Comparison of ENCODE assay signal across 9 cellular contexts in genomic region chr22:23386245-23386631, GRCh38.
A peak's percentile ranks its signal among the peaks of the same experiment; 100 is the strongest.
DNase-seq lines count a peak whose midpoint lies in the region; ATAC-seq and TF ChIP-seq lines count a peak whose summit lies in the region.
"Had no signal": no experiment of that assay in that cellular context is flagged by ENCODE, and none has a peak within 500 bp of the region (broad histone marks: within the 10 kb centered on the region; RNA-seq: fewer than 3 reads in every experiment).

No MANE protein-coding gene starts in this region.

- intact Hi-C loops in Right ventricle myocardium superior (cut with DNase I) = loop anchor here (10.0 kb wide), 2 partner anchors 211 to 431 kb away; no protein-coding TSS in a partner anchor
- intact Hi-C loops in left ventricle myocardium inferior (cut with micrococcal nuclease) = no loop called here
- intact Hi-C loops in activated CD8-positive, alpha-beta T cell treated with anti-CD3 and anti-CD28 coated beads for 36 hours (cut with micrococcal nuclease) = loop anchor here (5.0 kb wide), 1 partner anchor 429 kb away; no protein-coding TSS in a partner anchor

- CTCF ChIA-PET in activated CD8-positive, alpha-beta T cell treated with anti-CD3 and anti-CD28 coated beads for 36 hours (lab: Charles Lee) = interaction anchor here (0.7 to 1.8 kb wide), 23 partner anchors 10 to 427 kb away, joined by 3 to 33 read pairs (median 7); no protein-coding TSS in a partner anchor

- H3K27me3 ChIP-seq in left ventricle myocardium inferior (ENCODE audit: low read depth) = peaks cover 32% of the 10 kb centered on the region

- H3K9me3 Mint-ChIP-seq in activated CD8-positive, alpha-beta T cell treated with anti-CD3 and anti-CD28 coated beads for 36 hours = no peaks in the 10 kb centered on the region
- H3K9me3 Mint-ChIP-seq in memory B cell (no peaks in the 10 kb centered on the region), type B pancreatic cell (no peaks in the 10 kb centered on the region)
- H3K9me3 Mint-ChIP-seq: activated naive CD4-positive, alpha-beta T cell treated with anti-CD3 and anti-CD28 coated beads, Interleukin-2, amount 50 U/mL, for 24 hours had no signal

- no peak overlapping the region for H3K4me3 Mint-ChIP-seq in activated CD8-positive, alpha-beta T cell treated with anti-CD3 and anti-CD28 coated beads for 36 hours
- H3K4me3 Mint-ChIP-seq in memory B cell (no peak overlapping the region), type B pancreatic cell (no peak overlapping the region)
- H3K4me3 Mint-ChIP-seq: activated naive CD4-positive, alpha-beta T cell treated with anti-CD3 and anti-CD28 coated beads, Interleukin-2, amount 50 U/mL, for 24 hours had no signal

- H3K4me1 Mint-ChIP-seq in activated CD8-positive, alpha-beta T cell treated with anti-CD3 and anti-CD28 coated beads for 36 hours (ENCODE audit: low read depth) = no peaks in the 10 kb centered on the region
- H3K4me1 Mint-ChIP-seq in memory B cell (peaks cover 3% of the 10 kb centered on the region), type B pancreatic cell (ENCODE audit: unreplicated experiment) (peaks cover 11% of the 10 kb centered on the region)
- H3K4me1 Mint-ChIP-seq: activated naive CD4-positive, alpha-beta T cell treated with anti-CD3 and anti-CD28 coated beads, Interleukin-2, amount 50 U/mL, for 24 hours had no signal

- peak; percentile 12 for ATAC-seq in Right ventricle myocardium superior (ENCODE audit: poor library complexity)
- peak; percentile 40 for ATAC-seq in activated CD8-positive, alpha-beta T cell treated with anti-CD3 and anti-CD28 coated beads for 36 hours
- ATAC-seq in memory B cell (ENCODE audit: low read depth) = peak; percentile 28

- no peak overlapping the region for H3K4me3 ChIP-seq in left ventricle myocardium inferior

- no peak for TF ChIP-seq CTCF in left ventricle myocardium inferior (IDR thresholded peaks at IDR 0.05; ENCODE audit: borderline replicate concordance)
- TF ChIP-seq CTCF in activated CD8-positive, alpha-beta T cell treated with anti-CD3 and anti-CD28 coated beads for 36 hours (IDR thresholded peaks at IDR 0.05) = peak; percentile 35
- TF ChIP-seq CTCF in type B pancreatic cell (conservative IDR thresholded peaks at IDR 0.05) = peak; percentile 34

- POLR2A ChIA-PET in activated CD8-positive, alpha-beta T cell treated with anti-CD3 and anti-CD28 coated beads for 36 hours (lab: Charles Lee) = no interaction called here

- H3K27ac ChIP-seq in left ventricle myocardium inferior (replicated peaks) = no peak overlapping the region

- H3K36me3 ChIP-seq in left ventricle myocardium inferior = no peaks in the 10 kb centered on the region

- H3K9me3 ChIP-seq in left ventricle myocardium inferior (replicated peaks) = no peaks in the 10 kb centered on the region

- no peaks in the 10 kb centered on the region for H3K36me3 Mint-ChIP-seq in activated CD8-positive, alpha-beta T cell treated with anti-CD3 and anti-CD28 coated beads for 36 hours (ENCODE audit: low read depth)
- H3K36me3 Mint-ChIP-seq in memory B cell (no peaks in the 10 kb centered on the region), type B pancreatic cell (no peaks in the 10 kb centered on the region)
- H3K36me3 Mint-ChIP-seq: activated naive CD4-positive, alpha-beta T cell treated with anti-CD3 and anti-CD28 coated beads, Interleukin-2, amount 50 U/mL, for 24 hours had no signal

- peaks cover 5% of the 10 kb centered on the region for H3K4me1 ChIP-seq in left ventricle myocardium inferior

- H3K27ac Mint-ChIP-seq in activated CD8-positive, alpha-beta T cell treated with anti-CD3 and anti-CD28 coated beads for 36 hours = no peak overlapping the region
- H3K27ac Mint-ChIP-seq in memory B cell = no peak overlapping the region
- no peak overlapping the region for H3K27ac Mint-ChIP-seq in type B pancreatic cell
- H3K27ac Mint-ChIP-seq: activated naive CD4-positive, alpha-beta T cell treated with anti-CD3 and anti-CD28 coated beads, Interleukin-2, amount 50 U/mL, for 24 hours had no signal

- DNase-seq in Right ventricle myocardium superior (no peak), left ventricle myocardium inferior (no peak), memory B cell (ENCODE audit: low spot score in 2 of 2) (no peak), type B pancreatic cell (ENCODE audit: extremely low spot score, unreplicated experiment) (no peak), GF-D8 (lab: John Stamatoyannopoulos, UW) (no peak), globus pallidus (ENCODE audit: low spot score) (no peak), SKM-1 (lab: John Stamatoyannopoulos, UW; ENCODE audit: unreplicated experiment) (no peak)
- no peak for DNase-seq in activated CD8-positive, alpha-beta T cell treated with anti-CD3 and anti-CD28 coated beads for 36 hours

- H3K27me3 Mint-ChIP-seq in activated CD8-positive, alpha-beta T cell treated with anti-CD3 and anti-CD28 coated beads for 36 hours = peaks cover 2% of the 10 kb centered on the region
- H3K27me3 Mint-ChIP-seq in memory B cell (peaks cover 9% of the 10 kb centered on the region), type B pancreatic cell (no peaks in the 10 kb centered on the region)
